31 cellular contexts compared by ENCODE assay signal in genomic region chr9:33285502-33285901, GRCh38. TPM values are rescaled to one million over a fixed set of nuclear protein-coding genes. Genes with fewer than 3 reads are reported as not detected.
"Had no signal": no experiment of that assay in that cellular context is flagged by ENCODE, and none has a peak within 500 bp of the region (broad histone marks: within the 10 kb centered on the region; RNA-seq: fewer than 3 reads in every experiment).

No MANE protein-coding gene starts in this region.

- H3K27ac ChIP-seq: cardiac muscle cell, SJSA1 had no signal

- H3K27me3 ChIP-seq: cardiac muscle cell, MG63, SJSA1 had no signal

- H3K9me3 ChIP-seq: MG63, SJSA1, SK-N-SH had no signal

- DNase-seq: activated CD4-positive, alpha-beta T cell treated with anti-CD3 and anti-CD28 coated beads for 36 hours; activated CD4-positive, alpha-beta T cell treated with anti-CD3 and anti-CD28 coated beads, Interleukin-2, amount 10 ng/mL, durations not matched to agents 7 days and 5 days; activated CD4-positive, alpha-beta T cell treated with anti-CD3 and anti-CD28 coated beads, Interleukin-2, amount 50 U/mL, for 48 hours; activated CD8-positive, alpha-beta memory T cell treated with anti-CD3 and anti-CD28 coated beads for 24 hours; activated gamma-delta T cell; activated naive CD4-positive, alpha-beta T cell treated with Interleukin-2 at 50 U/mL for 16 hours; activated naive CD8-positive, alpha-beta T cell treated with anti-CD3 and anti-CD28 coated beads, Interleukin-2, amount 50 U/mL, for 24 hours; activated T-cell treated with anti-CD3 and anti-CD28 coated beads, Interleukin-2, amount 50 U/mL, for 24 hours; amniotic stem cell; aorta; Kasumi-1; KG1; MG63; NCI-H1048; NCI-H1105 treated with DMSO at 0.1 percent for 48 hours; NCI-H1436; NCI-H1694 treated with DMSO at 0.1 percent for 48 hours; NCI-H2029; NCI-H345; NCI-H524 treated with DMSO at 0.1 percent for 48 hours; SHP77; SK-N-SH had no signal

- H3K4me1 ChIP-seq: SJSA1 had no signal

- ATAC-seq: activated CD4-positive, alpha-beta T cell treated with anti-CD3 and anti-CD28 coated beads for 36 hours; activated CD4-positive, CD25-positive, alpha-beta regulatory T cell treated with anti-CD3 and anti-CD28 coated beads, Interleukin-2, amount 50 U/mL, for 24 hours; activated naive CD8-positive, alpha-beta T cell treated with anti-CD3 and anti-CD28 coated beads, Interleukin-2, amount 50 U/mL, for 24 hours; Panc1; WTC11 had no signal

- H3K36me3 ChIP-seq: MG63 had no signal

- H3K4me2 ChIP-seq: SK-N-SH had no signal

- H3K9ac ChIP-seq: SK-N-SH had no signal

- H3K4me3 ChIP-seq: cardiac muscle cell, MG63, SJSA1 had no signal

RNA-seq across cellular contexts. Expression of gene SPINK4, which starts 45.5 kb away (rescaled TPM):
- total RNA-seq: activated CD4-positive, alpha-beta T cell treated with anti-CD3 and anti-CD28 coated beads for 36 hours; activated CD4-positive, alpha-beta T cell treated with anti-CD3 and anti-CD28 coated beads, Interleukin-2, amount 10 ng/mL, durations not matched to agents 7 days and 5 days; activated T-helper 2 cell treated with anti-CD3 and anti-CD28 coated beads, Interferon-gamma antibody, Interleukin-2, Interleukin-4, amounts not matched to agents 10 μg/mL and 5 μg/mL and 100 μg/mL, durations not matched to agents 14 hours and 24 hours and 36 hours; aorta; cardiac muscle cell; chondrocyte; NCI-H460; RPMI7951; SJSA1; WTC11 had no signal
- polyA plus RNA-seq: SK-N-SH had no signal
